In the genomic region with DNA sequence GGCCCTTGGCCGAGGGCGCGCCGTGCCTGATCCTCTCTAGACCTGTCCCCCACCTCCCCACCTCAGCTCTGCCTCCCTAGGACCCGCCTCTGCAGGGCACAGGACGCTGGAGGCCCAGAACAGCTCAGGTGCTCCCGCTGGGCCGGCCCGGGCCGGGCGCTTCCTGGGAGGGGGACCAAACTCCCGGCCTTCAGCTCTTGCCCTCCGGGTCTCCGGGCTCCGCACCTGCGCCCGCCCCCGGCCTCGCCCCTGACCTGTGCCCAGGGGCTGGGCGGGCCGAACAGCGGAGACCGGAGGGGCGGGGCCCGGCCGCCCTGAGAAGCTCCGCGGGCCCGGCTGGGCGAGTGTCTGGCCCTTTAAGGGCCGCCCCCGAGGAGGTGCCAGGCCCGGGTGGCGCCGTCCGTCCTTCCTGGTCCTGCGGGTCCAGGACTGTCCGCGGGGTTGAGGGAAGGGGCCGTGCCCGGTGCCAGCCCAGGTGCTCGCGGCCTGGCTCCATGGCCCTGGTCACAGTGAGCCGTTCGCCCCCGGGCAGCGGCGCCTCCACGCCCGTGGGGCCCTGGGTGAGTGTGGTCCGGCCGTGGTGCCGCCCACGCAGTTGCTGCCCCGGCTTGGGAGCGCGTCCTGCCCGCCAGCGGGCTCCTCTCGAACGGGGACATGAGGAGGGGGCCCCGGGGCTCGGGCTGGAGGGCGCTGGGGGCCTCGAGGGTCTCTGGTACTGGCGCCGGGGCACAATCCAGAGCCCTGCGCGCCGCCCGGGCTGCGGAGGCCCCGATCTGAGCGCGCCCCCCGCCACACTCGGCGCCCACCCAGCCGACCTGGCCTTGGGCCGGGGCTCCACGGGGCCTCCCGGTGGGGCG, we compare ENCODE assay signal across 8 cellular contexts. TPM values are rescaled to one million over a fixed set of nuclear protein-coding genes. Genes with fewer than 3 reads are reported as not detected.
DNase-seq lines count a peak whose midpoint lies in the region; ATAC-seq and TF ChIP-seq lines count a peak whose summit lies in the region.

A gene with protein sequence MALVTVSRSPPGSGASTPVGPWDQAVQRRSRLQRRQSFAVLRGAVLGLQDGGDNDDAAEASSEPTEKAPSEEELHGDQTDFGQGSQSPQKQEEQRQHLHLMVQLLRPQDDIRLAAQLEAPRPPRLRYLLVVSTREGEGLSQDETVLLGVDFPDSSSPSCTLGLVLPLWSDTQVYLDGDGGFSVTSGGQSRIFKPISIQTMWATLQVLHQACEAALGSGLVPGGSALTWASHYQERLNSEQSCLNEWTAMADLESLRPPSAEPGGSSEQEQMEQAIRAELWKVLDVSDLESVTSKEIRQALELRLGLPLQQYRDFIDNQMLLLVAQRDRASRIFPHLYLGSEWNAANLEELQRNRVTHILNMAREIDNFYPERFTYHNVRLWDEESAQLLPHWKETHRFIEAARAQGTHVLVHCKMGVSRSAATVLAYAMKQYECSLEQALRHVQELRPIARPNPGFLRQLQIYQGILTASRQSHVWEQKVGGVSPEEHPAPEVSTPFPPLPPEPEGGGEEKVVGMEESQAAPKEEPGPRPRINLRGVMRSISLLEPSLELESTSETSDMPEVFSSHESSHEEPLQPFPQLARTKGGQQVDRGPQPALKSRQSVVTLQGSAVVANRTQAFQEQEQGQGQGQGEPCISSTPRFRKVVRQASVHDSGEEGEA (plus strand): TSS at position 399 of the 857 bp plus-strand sequence. CDS start 96 bp downstream, at position 495.

- H3K9me3 Mint-ChIP-seq in activated CD4-positive, alpha-beta T cell treated with anti-CD3 and anti-CD28 coated beads for 36 hours (ENCODE audit: low read depth) = no peaks in the 10 kb centered on the region
- no peaks in the 10 kb centered on the region for H3K9me3 Mint-ChIP-seq in type B pancreatic cell

- TF ChIP-seq CTCF in type B pancreatic cell (conservative IDR thresholded peaks at IDR 0.05) (no peak), GM13977 (IDR thresholded peaks at IDR 0.05; ENCODE audit: extremely low read depth, insufficient read depth, missing control alignments) (no peak)

- H3K9me3 ChIP-seq in mucosa of stomach (ENCODE audit: control insufficient read depth, low read length) = no peaks in the 10 kb centered on the region

- H3K36me3 Mint-ChIP-seq in activated CD4-positive, alpha-beta T cell treated with anti-CD3 and anti-CD28 coated beads for 36 hours (ENCODE audit: low read depth) = peaks cover 17% of the 10 kb centered on the region
- H3K36me3 Mint-ChIP-seq in type B pancreatic cell = peaks cover 4% of the 10 kb centered on the region

- peaks cover 25% of the 10 kb centered on the region for H3K4me1 ChIP-seq in mucosa of stomach (ENCODE audit: control insufficient read depth, insufficient read depth, low read length)

- POLR2A ChIA-PET in activated CD4-positive, alpha-beta T cell treated with anti-CD3 and anti-CD28 coated beads for 36 hours (lab: Charles Lee) = interaction anchor here (0.8 to 1.2 kb wide), 2 partner anchors 15 to 32 kb away, joined by 4 to 9 read pairs; partner anchors contain the start of gene ANKRD13D

- H3K4me3 ChIP-seq in mucosa of stomach (ENCODE audit: low read length) = peak within 1 kb of the TSS; percentile 87

- CTCF ChIA-PET in activated CD4-positive, alpha-beta T cell treated with anti-CD3 and anti-CD28 coated beads for 36 hours (lab: Charles Lee) = interaction anchor here (0.7 to 2.0 kb wide), 5 partner anchors 10 to 43 kb away, joined by 3 to 7 read pairs (median 5); no protein-coding TSS in a partner anchor

- H3K9ac ChIP-seq in mucosa of stomach (ENCODE audit: low read length) = peak within 1 kb of the TSS; percentile 89

- H3K4me3 Mint-ChIP-seq in activated CD4-positive, alpha-beta T cell treated with anti-CD3 and anti-CD28 coated beads for 36 hours = peak within 1 kb of the TSS; percentile 52
- peak within 1 kb of the TSS; percentile 85 for H3K4me3 Mint-ChIP-seq in type B pancreatic cell

- no peaks in the 10 kb centered on the region for H3K27me3 ChIP-seq in mucosa of stomach (ENCODE audit: control insufficient read depth, insufficient read depth, low read length)

- peak; percentile 76 for ATAC-seq in activated CD4-positive, alpha-beta T cell treated with anti-CD3 and anti-CD28 coated beads for 36 hours

- intact Hi-C loops in activated CD4-positive, alpha-beta T cell treated with anti-CD3 and anti-CD28 coated beads for 36 hours (cut with DNase I, micrococcal nuclease) = loop anchor here in 1 of 2 experiments (2.0 kb wide), 1 partner anchor 13 kb away; no protein-coding TSS in a partner anchor

- H3K36me3 ChIP-seq in mucosa of stomach (ENCODE audit: control insufficient read depth, insufficient read depth, low read length) = peaks cover 28% of the 10 kb centered on the region

- H3K4me1 Mint-ChIP-seq in activated CD4-positive, alpha-beta T cell treated with anti-CD3 and anti-CD28 coated beads for 36 hours = peaks cover 4% of the 10 kb centered on the region
- H3K4me1 Mint-ChIP-seq in type B pancreatic cell (ENCODE audit: unreplicated experiment) = peaks cover 10% of the 10 kb centered on the region

- H3K27ac Mint-ChIP-seq in activated CD4-positive, alpha-beta T cell treated with anti-CD3 and anti-CD28 coated beads for 36 hours = no peak within 1 kb of the TSS
- H3K27ac Mint-ChIP-seq in type B pancreatic cell = peak within 1 kb of the TSS; percentile 89

- peak; percentile 57 for DNase-seq in activated CD4-positive, alpha-beta T cell treated with anti-CD3 and anti-CD28 coated beads for 36 hours
- DNase-seq in activated CD4-positive, alpha-beta T cell treated with anti-CD3 and anti-CD28 coated beads, Interleukin-2, amount 50 U/mL, for 4 hours = no peak
- DNase-seq in NCI-H510A treated with DMSO at 0.1 percent for 48 hours (lab: John Stamatoyannopoulos, UW) (peak; percentile 93), activated gamma-delta T cell treated with Interleukin-2 at 50 U/mL for 16 hours (peak; percentile 41), fibroblast of peridontal ligament (ENCODE audit: extremely low read depth) (peak; percentile 38), type B pancreatic cell (ENCODE audit: extremely low spot score, unreplicated experiment) (no peak), GM13977 (ENCODE audit: low spot score) (no peak)

- no peaks in the 10 kb centered on the region for H3K27me3 Mint-ChIP-seq in activated CD4-positive, alpha-beta T cell treated with anti-CD3 and anti-CD28 coated beads for 36 hours
- H3K27me3 Mint-ChIP-seq in type B pancreatic cell = no peaks in the 10 kb centered on the region

- in situ Hi-C loops in GM13977 (cut with MboI; ENCODE audit: low pct_unique_long_range_greater_than_20kb, low sequenced_read_pairs, unreplicated experiment) = no loop called here

RNA-seq across cellular contexts. Expression of the gene that starts here (rescaled TPM):
- 10 to 100 TPM in 1 of 2 experiments, 1 to 10 TPM in 1; 6.0 to 11.1 TPM for total RNA-seq in activated CD4-positive, alpha-beta T cell treated with anti-CD3 and anti-CD28 coated beads for 36 hours
- total RNA-seq in type B pancreatic cell (ENCODE audit: low replicate concordance) = 32.0 and 40.9 TPM in 2 replicates

Comparison
In these comparisons a context has a peak if more than half of its experiments do, and no peak if none do; other contexts are left out.
1. DNase-seq: peak in activated CD4-positive, alpha-beta T cell treated with anti-CD3 and anti-CD28 coated beads for 36 hours (single experiment), NCI-H510A treated with DMSO at 0.1 percent for 48 hours (single experiment), activated gamma-delta T cell treated with Interleukin-2 at 50 U/mL for 16 hours (single experiment) and fibroblast of peridontal ligament (single experiment); none in activated CD4-positive, alpha-beta T cell treated with anti-CD3 and anti-CD28 coated beads, Interleukin-2, amount 50 U/mL, for 4 hours (0 of 2), type B pancreatic cell (single experiment) and GM13977 (single experiment).